ENCODE assay signal across 21 cellular contexts in genomic region chr1:183894290-183894565, GRCh38.
DNase-seq lines count a peak whose midpoint lies in the region; ATAC-seq and TF ChIP-seq lines count a peak whose summit lies in the region.
"Had no signal": no experiment of that assay in that cellular context is flagged by ENCODE, and none has a peak within 500 bp of the region (broad histone marks: within the 10 kb centered on the region; RNA-seq: fewer than 3 reads in every experiment).

No MANE protein-coding gene starts in this region.

- no peak for TF ChIP-seq CTCF in cardiac muscle cell (IDR thresholded peaks at IDR 0.05; ENCODE audit: low read depth, low read length)
- TF ChIP-seq CTCF in heart left ventricle (IDR thresholded peaks at IDR 0.05), result no peak
- no peak for TF ChIP-seq CTCF in psoas muscle (IDR thresholded peaks at IDR 0.05)
- no peak for TF ChIP-seq CTCF in upper lobe of right lung (IDR thresholded peaks at IDR 0.05)

- peaks cover 90% of the 10 kb centered on the region for H3K4me1 Mint-ChIP-seq in dendritic cell treated with granulocyte-macrophage colony-stimulating factor and Interleukin-4, amounts not matched to agents 40 ng/mL and 50 ng/mL, for 4 days (ENCODE audit: low read depth)

- H3K4me3 ChIP-seq in cardiac muscle cell (no peak overlapping the region), heart left ventricle (no peak overlapping the region), psoas muscle (no peak overlapping the region), upper lobe of right lung (no peak overlapping the region)
- H3K4me3 ChIP-seq: A549; BLaER1 treated with 17β-estradiol and CSF1 and Interleukin-3, amounts not matched to agents 10 nM and 100 nM; HAP-1 had no signal

- no peaks in the 10 kb centered on the region for H3K9me3 Mint-ChIP-seq in dendritic cell treated with granulocyte-macrophage colony-stimulating factor and Interleukin-4, amounts not matched to agents 40 ng/mL and 50 ng/mL, for 4 days
- H3K9me3 Mint-ChIP-seq: CD14-positive monocyte; CD4-positive, alpha-beta T cell; HFFc6 had no signal

- H3K4me1 ChIP-seq in cardiac muscle cell (ENCODE audit: low read depth) (peaks cover 5% of the 10 kb centered on the region), heart left ventricle (peaks cover 0 to 73% (median 9%) of the 10 kb centered on the region in 12 donors), psoas muscle (peaks cover 30% of the 10 kb centered on the region), upper lobe of right lung (peaks cover 25% of the 10 kb centered on the region)
- H3K4me1 ChIP-seq: HAP-1 had no signal

- H3K9me3 ChIP-seq in cardiac muscle cell (ENCODE audit: low read depth) (no peaks in the 10 kb centered on the region), heart left ventricle (no peaks in the 10 kb centered on the region), psoas muscle (no peaks in the 10 kb centered on the region), upper lobe of right lung (no peaks in the 10 kb centered on the region)
- H3K9me3 ChIP-seq: A549, BE2C, HAP-1 had no signal

- intact Hi-C loops in heart left ventricle (cut with DNase I) (loop anchor here in 1 of 10 donors (10.0 kb wide), 1 partner anchor 199 kb away; no protein-coding TSS in a partner anchor), psoas muscle (cut with DNase I) (loop anchor here in 1 of 2 donors (5.0 kb wide), 1 partner anchor 1263 kb away; the partner anchor contains the start of genes SWT1 and TRMT1L), upper lobe of right lung (cut with DNase I) (no loop called here)
- intact Hi-C loops in dendritic cell treated with granulocyte-macrophage colony-stimulating factor and Interleukin-4, amounts not matched to agents 40 ng/mL and 50 ng/mL, for 4 days (cut with micrococcal nuclease), result no loop called here

- H3K36me3 ChIP-seq in cardiac muscle cell (peaks cover 34% of the 10 kb centered on the region), heart left ventricle (peaks cover 0 to 97% (median 86%) of the 10 kb centered on the region in 9 donors), psoas muscle (ENCODE audit: insufficient read depth in 1 of 2, low read depth in 1 of 2) (peaks cover 0 to 7% of the 10 kb centered on the region in 2 donors), upper lobe of right lung (peaks cover 38% of the 10 kb centered on the region)
- H3K36me3 ChIP-seq: BE2C, HAP-1 had no signal

- ATAC-seq in heart left ventricle (no peak), psoas muscle (no peak), upper lobe of right lung (no peak)
- ATAC-seq: A549 had no signal

- no peaks in the 10 kb centered on the region for H3K27me3 Mint-ChIP-seq in dendritic cell treated with granulocyte-macrophage colony-stimulating factor and Interleukin-4, amounts not matched to agents 40 ng/mL and 50 ng/mL, for 4 days
- H3K27me3 Mint-ChIP-seq: CD4-positive, alpha-beta T cell; CD8-positive, alpha-beta memory T cell had no signal

- no peak overlapping the region for H3K4me3 Mint-ChIP-seq in dendritic cell treated with granulocyte-macrophage colony-stimulating factor and Interleukin-4, amounts not matched to agents 40 ng/mL and 50 ng/mL, for 4 days
- H3K4me3 Mint-ChIP-seq: CD14-positive monocyte; CD4-positive, alpha-beta T cell; CD8-positive, alpha-beta memory T cell; HFFc6 had no signal

- H3K27ac Mint-ChIP-seq in dendritic cell treated with granulocyte-macrophage colony-stimulating factor and Interleukin-4, amounts not matched to agents 40 ng/mL and 50 ng/mL, for 4 days, result peak overlapping the region; percentile 81
- H3K27ac Mint-ChIP-seq: CD14-positive monocyte; CD4-positive, alpha-beta T cell; HFFc6 had no signal

- peaks cover 100% of the 10 kb centered on the region for H3K36me3 Mint-ChIP-seq in dendritic cell treated with granulocyte-macrophage colony-stimulating factor and Interleukin-4, amounts not matched to agents 40 ng/mL and 50 ng/mL, for 4 days (ENCODE audit: low read depth)

- WGBS in heart left ventricle, 4 donors, result 83 to 93% (median 89%) methylated on average over 1 of the region's 1 CpG
- WGBS in psoas muscle, 3 donors, result 88 to 94% (median 89%) methylated on average over 1 of the region's 1 CpG

- no peak for DNase-seq in cardiac muscle cell (ENCODE audit: low read depth in 1 of 2, low spot score in 1 of 2)
- no peak for DNase-seq in heart left ventricle
- no peak for DNase-seq in psoas muscle
- no peak for DNase-seq in DMS 273 treated with DMSO at 0.1 percent for 48 hours (lab: John Stamatoyannopoulos, UW)
- no peak for DNase-seq in upper lobe of right lung
- DNase-seq: 8988T; ACHN; AML-193; BE2C; CD4-positive, alpha-beta T cell; CD8-positive, alpha-beta memory T cell; DMS53; DMS79 treated with DMSO at 0.1 percent for 48 hours; GF-D8; GOT3; HFFc6 had no signal

- H3K27ac ChIP-seq in cardiac muscle cell (peak overlapping the region; percentile 61), heart left ventricle (peak overlapping the region in 2 of 12 donors; percentile 24 to 81), psoas muscle (peak overlapping the region; percentile 68), upper lobe of right lung (no peak overlapping the region)
- H3K27ac ChIP-seq: A549 had no signal

- no peaks in the 10 kb centered on the region for H3K27me3 ChIP-seq in cardiac muscle cell
- H3K27me3 ChIP-seq in heart left ventricle, result no peaks in the 10 kb centered on the region
- no peaks in the 10 kb centered on the region for H3K27me3 ChIP-seq in psoas muscle (ENCODE audit: insufficient read depth in 3 of 3, low read length in 2 of 3)
- no peaks in the 10 kb centered on the region for H3K27me3 ChIP-seq in upper lobe of right lung
- H3K27me3 ChIP-seq: BE2C had no signal

- TF ChIP-seq POLR2A in heart left ventricle (IDR thresholded peaks at IDR 0.05), result no peak
